Comparison of ENCODE assay signal across 2 cellular contexts in the genomic region with DNA sequence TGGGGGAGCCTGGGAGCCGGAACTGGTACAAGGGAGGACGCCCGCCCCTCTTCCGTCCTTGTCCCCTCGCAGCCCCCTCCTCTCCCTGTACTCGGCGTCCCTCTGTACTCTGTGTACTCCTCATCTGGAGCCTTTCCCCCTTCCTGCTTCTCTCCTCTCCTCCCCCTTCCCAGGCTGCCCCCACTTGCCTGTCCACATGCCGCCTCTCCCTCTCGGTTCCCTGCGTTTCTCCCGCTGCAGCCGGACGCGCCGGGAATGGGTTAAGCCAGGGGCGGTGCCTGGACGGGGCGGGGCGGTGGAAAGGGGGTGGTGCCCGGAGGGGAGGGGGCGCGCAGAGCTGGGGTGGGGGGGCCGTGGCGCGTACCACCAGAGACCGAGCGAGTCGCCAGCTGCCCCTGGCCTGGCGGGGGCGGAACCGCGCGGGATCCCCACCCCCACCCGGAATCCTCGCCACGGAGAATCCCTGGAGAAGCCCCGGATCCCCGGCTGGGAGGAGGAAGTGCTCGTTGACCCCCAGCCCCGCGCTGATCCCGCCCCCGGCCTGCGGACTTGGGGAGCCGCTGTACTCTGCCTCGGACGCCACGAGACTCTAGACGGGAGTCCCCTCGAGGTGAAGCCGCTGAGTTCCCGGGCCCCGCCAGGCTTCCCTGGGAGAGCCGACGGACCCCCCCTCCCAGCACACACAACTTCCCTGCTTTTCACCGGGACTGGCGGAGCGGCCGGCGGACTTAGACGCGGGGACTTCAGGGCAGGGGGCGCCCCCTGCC.
TF ChIP-seq lines count a peak whose summit lies in the region.

No MANE protein-coding gene starts in this region.

TF ChIP-seq in K562, 482 proteins besides CTCF, POLR2A, EP300 and RAD21 (continued from another document and continues in another):
- TF ChIP-seq PTTG1 (tag; IDR thresholded peaks at IDR 0.05; ENCODE audit: low read depth), result no peak
- no peak for TF ChIP-seq NR3C1 (CRISPR knock-in tag; IDR thresholded peaks at IDR 0.05)
- TF ChIP-seq NR2F6 (CRISPR knock-in tag; IDR thresholded peaks at IDR 0.05), result no peak
- TF ChIP-seq NR2C1 (IDR thresholded peaks at IDR 0.05), result 0 out of 2 replicates have a peak, but pooled peaks have one; percentile 30
- no peak for TF ChIP-seq NR2C1 (tag; IDR thresholded peaks at IDR 0.05)
- TF ChIP-seq HBP1 (CRISPR knock-in tag; IDR thresholded peaks at IDR 0.05), result peak; percentile 80; the same call in 1 of the 2 replicates
- TF ChIP-seq HLTF (IDR thresholded peaks at IDR 0.05), result 0 out of 2 replicates have a peak, but pooled peaks have one; percentile 67
- TF ChIP-seq, protein P1, sequence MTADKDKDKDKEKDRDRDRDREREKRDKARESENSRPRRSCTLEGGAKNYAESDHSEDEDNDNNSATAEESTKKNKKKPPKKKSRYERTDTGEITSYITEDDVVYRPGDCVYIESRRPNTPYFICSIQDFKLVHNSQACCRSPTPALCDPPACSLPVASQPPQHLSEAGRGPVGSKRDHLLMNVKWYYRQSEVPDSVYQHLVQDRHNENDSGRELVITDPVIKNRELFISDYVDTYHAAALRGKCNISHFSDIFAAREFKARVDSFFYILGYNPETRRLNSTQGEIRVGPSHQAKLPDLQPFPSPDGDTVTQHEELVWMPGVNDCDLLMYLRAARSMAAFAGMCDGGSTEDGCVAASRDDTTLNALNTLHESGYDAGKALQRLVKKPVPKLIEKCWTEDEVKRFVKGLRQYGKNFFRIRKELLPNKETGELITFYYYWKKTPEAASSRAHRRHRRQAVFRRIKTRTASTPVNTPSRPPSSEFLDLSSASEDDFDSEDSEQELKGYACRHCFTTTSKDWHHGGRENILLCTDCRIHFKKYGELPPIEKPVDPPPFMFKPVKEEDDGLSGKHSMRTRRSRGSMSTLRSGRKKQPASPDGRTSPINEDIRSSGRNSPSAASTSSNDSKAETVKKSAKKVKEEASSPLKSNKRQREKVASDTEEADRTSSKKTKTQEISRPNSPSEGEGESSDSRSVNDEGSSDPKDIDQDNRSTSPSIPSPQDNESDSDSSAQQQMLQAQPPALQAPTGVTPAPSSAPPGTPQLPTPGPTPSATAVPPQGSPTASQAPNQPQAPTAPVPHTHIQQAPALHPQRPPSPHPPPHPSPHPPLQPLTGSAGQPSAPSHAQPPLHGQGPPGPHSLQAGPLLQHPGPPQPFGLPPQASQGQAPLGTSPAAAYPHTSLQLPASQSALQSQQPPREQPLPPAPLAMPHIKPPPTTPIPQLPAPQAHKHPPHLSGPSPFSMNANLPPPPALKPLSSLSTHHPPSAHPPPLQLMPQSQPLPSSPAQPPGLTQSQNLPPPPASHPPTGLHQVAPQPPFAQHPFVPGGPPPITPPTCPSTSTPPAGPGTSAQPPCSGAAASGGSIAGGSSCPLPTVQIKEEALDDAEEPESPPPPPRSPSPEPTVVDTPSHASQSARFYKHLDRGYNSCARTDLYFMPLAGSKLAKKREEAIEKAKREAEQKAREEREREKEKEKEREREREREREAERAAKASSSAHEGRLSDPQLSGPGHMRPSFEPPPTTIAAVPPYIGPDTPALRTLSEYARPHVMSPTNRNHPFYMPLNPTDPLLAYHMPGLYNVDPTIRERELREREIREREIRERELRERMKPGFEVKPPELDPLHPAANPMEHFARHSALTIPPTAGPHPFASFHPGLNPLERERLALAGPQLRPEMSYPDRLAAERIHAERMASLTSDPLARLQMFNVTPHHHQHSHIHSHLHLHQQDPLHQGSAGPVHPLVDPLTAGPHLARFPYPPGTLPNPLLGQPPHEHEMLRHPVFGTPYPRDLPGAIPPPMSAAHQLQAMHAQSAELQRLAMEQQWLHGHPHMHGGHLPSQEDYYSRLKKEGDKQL (CRISPR knock-in tag; IDR thresholded peaks at IDR 0.05; ENCODE audit: borderline replicate concordance), result no peak
- no peak for TF ChIP-seq ATF1 (CRISPR knock-in tag; IDR thresholded peaks at IDR 0.05)
- TF ChIP-seq ATF1 (tag; IDR thresholded peaks at IDR 0.05), result no peak
- peak; percentile 68 for TF ChIP-seq POLR2G (IDR thresholded peaks at IDR 0.05; ENCODE audit: low read depth, low read length)
- TF ChIP-seq ZNF24 (IDR thresholded peaks at IDR 0.05), result no peak
- TF ChIP-seq FOXK2 (conservative IDR thresholded peaks at IDR 0.05 in 1 of 2, IDR thresholded peaks at IDR 0.05 in 1 of 2; ENCODE audit: low read depth in 2 of 2), result peak in 1 of 2 experiments; percentile 46; a peak in 1 of 4 replicates
- TF ChIP-seq DIDO1 (tag; IDR thresholded peaks at IDR 0.05; ENCODE audit: low read depth), result no peak
- TF ChIP-seq RBM17 (IDR thresholded peaks at IDR 0.05; ENCODE audit: borderline replicate concordance, low read depth, low read length), result no peak
- TF ChIP-seq ZNF282 (CRISPR knock-in tag; IDR thresholded peaks at IDR 0.05), result no peak
- 0 out of 4 replicates have a peak, but pooled peaks of 1 of the 2 experiments have one; percentile 19 for TF ChIP-seq SIN3A (IDR thresholded peaks at IDR 0.05; ENCODE audit: borderline replicate concordance in 2 of 2, control insufficient read depth in 1 of 2, low read depth in 2 of 2, low read length in 2 of 2)
- no peak for TF ChIP-seq ZNF695 (CRISPR knock-in tag; IDR thresholded peaks at IDR 0.05)
- TF ChIP-seq, protein P2, sequence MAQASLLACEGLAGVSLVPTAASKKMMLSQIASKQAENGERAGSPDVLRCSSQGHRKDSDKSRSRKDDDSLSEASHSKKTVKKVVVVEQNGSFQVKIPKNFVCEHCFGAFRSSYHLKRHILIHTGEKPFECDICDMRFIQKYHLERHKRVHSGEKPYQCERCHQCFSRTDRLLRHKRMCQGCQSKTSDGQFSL (CRISPR knock-in tag; IDR thresholded peaks at IDR 0.05), result no peak; the same call in 1 of the 2 replicates
- TF ChIP-seq, protein P2 (tag; IDR thresholded peaks at IDR 0.05), result peak in 1 of 2 experiments; percentile 80; a peak in 1 of 4 replicates
- TF ChIP-seq ZBTB26 (CRISPR knock-in tag; IDR thresholded peaks at IDR 0.05), result 0 out of 2 replicates have a peak, but pooled peaks have one; percentile 22

TF ChIP-seq in GM12891, 5 proteins besides CTCF, POLR2A, EP300 and RAD21:
- TF ChIP-seq POLR2AphosphoS5 (IDR thresholded peaks at IDR 0.05; ENCODE audit: low read depth, low read length), result no peak
- TF ChIP-seq SPI1 (IDR thresholded peaks at IDR 0.05; ENCODE audit: low read depth, low read length), result no peak
- no peak for TF ChIP-seq PAX5 (IDR thresholded peaks at IDR 0.05; ENCODE audit: insufficient read depth, low read length, severe bottlenecking)
- TF ChIP-seq TAF1 (IDR thresholded peaks at IDR 0.05; ENCODE audit: low read depth, low read length), result no peak
- TF ChIP-seq POU2F2 (IDR thresholded peaks at IDR 0.05; ENCODE audit: low read depth, low read length), result no peak
